Comparison of ENCODE assay signal across 13 cellular contexts in genomic region chr7:95504199-95504598, GRCh38. TPM values are rescaled to one million over a fixed set of nuclear protein-coding genes. Genes with fewer than 3 reads are reported as not detected.
DNase-seq lines count a peak whose midpoint lies in the region; ATAC-seq, FAIRE-seq and TF ChIP-seq lines count a peak whose summit lies in the region.
"Not testable (repeated sequence)": the region's sequence is repeated elsewhere in the genome, so short reads cannot be mapped to it uniquely, and the experiment has no call there.
"Had no signal": no experiment of that assay in that cellular context is flagged by ENCODE, and none has a peak within 500 bp of the region (broad histone marks: within the 10 kb centered on the region; RNA-seq: fewer than 3 reads in every experiment).

No MANE protein-coding gene starts in this region.

- not testable (repeated sequence) for H3K79me2 ChIP-seq in astrocyte (ENCODE audit: insufficient read depth, low read length); H1 (ENCODE audit: control insufficient read depth in 1 of 2, insufficient read depth in 2 of 2, low read length in 2 of 2)

- H3K27me3 Mint-ChIP-seq in astrocyte (ENCODE audit: low read depth, unreplicated experiment); memory B cell: not testable (repeated sequence)

- TF ChIP-seq POLR2A in A549 (IDR thresholded peaks at IDR 0.05; ENCODE audit: low read length); H1 (IDR thresholded peaks at IDR 0.05; ENCODE audit: control extremely low read depth in 1 of 2, low read depth in 2 of 2, low read length in 2 of 2): not testable (repeated sequence)

- not testable (repeated sequence) for H3K9me3 ChIP-seq in A549; KOPT-K1 (ENCODE audit: insufficient read depth, low read length, poor library complexity, severe bottlenecking); astrocyte (ENCODE audit: insufficient read depth, low read depth, low read length); H1 (ENCODE audit: insufficient read depth in 2 of 2, low read depth in 1 of 2, low read length in 1 of 2)

- not testable (repeated sequence) for H3K14ac ChIP-seq in H1 (ENCODE audit: insufficient read length)

- not testable (repeated sequence) for H3K27me3 ChIP-seq in astrocyte (ENCODE audit: insufficient read depth, low read length); H1 (replicated peaks in 1 of 4; ENCODE audit: control insufficient read depth in 3 of 4, extremely low read depth in 1 of 4, insufficient read depth in 3 of 4, low read length in 3 of 4)

- not testable (repeated sequence) for H2BK120ac ChIP-seq in H1 (replicated peaks; ENCODE audit: low read depth, low read length)

- H3K23me2 ChIP-seq in H1 (ENCODE audit: low read depth, low read length) = not testable (repeated sequence)

- not testable (repeated sequence) for DNase-seq in A549 (ENCODE audit: low read depth in 1 of 2, low spot score in 1 of 2); GM18507 (ENCODE audit: extremely low spot score, insufficient read length, low read depth); astrocyte (ENCODE audit: low read depth); H1 (ENCODE audit: low read depth in 1 of 2, low spot score in 2 of 2); memory B cell (ENCODE audit: low spot score in 2 of 2)
- peak; percentile 74 for DNase-seq in NCI-H69 (lab: John Stamatoyannopoulos, UW)
- peak; percentile 36 for DNase-seq in retina

- H2BK5ac ChIP-seq in H1 (ENCODE audit: low read depth, low read length) = not testable (repeated sequence)

- TF ChIP-seq RAD21 in A549 (conservative IDR thresholded peaks at IDR 0.05 in 1 of 2, IDR thresholded peaks at IDR 0.05 in 1 of 2); H1 (IDR thresholded peaks at IDR 0.05 in 1 of 2, conservative IDR thresholded peaks at IDR 0.05 in 1 of 2; ENCODE audit: low read depth in 2 of 2, low read length in 2 of 2): not testable (repeated sequence)

- H3K18ac ChIP-seq in H1 (ENCODE audit: extremely low read depth, low read length) = not testable (repeated sequence)

- not testable (repeated sequence) for H2BK15ac ChIP-seq in H1 (ENCODE audit: low read length)

- TF ChIP-seq CTCF in A549 (IDR thresholded peaks at IDR 0.05); astrocyte (IDR thresholded peaks at IDR 0.05; ENCODE audit: insufficient read depth, low read depth, low read length); H1 (IDR thresholded peaks at IDR 0.05; ENCODE audit: control extremely low read depth in 1 of 3, insufficient read depth in 1 of 3, low read depth in 1 of 3, low read length in 3 of 3): not testable (repeated sequence)

- not testable (repeated sequence) for H2AFZ ChIP-seq in astrocyte (ENCODE audit: low read depth, low read length); H1 (ENCODE audit: low read length)

- not testable (repeated sequence) for H3K23ac ChIP-seq in H1 (ENCODE audit: insufficient read length)

- not testable (repeated sequence) for H3K36me3 ChIP-seq in KOPT-K1 (ENCODE audit: insufficient read depth, low read length); astrocyte (ENCODE audit: insufficient read depth, low read length); H1 (ENCODE audit: control insufficient read depth in 2 of 4, insufficient read depth in 4 of 4, low read length in 3 of 4)

- not testable (repeated sequence) for H3K4me3 ChIP-seq in A549; astrocyte (ENCODE audit: insufficient read depth, low read depth, low read length); H1 (ENCODE audit: extremely low read depth in 1 of 4, insufficient read depth in 2 of 4, low read depth in 3 of 4, low read length in 4 of 4)

- H4K5ac ChIP-seq in H1 (ENCODE audit: insufficient read length, low read depth, low read length) = not testable (repeated sequence)

- H4K8ac ChIP-seq in H1 (ENCODE audit: extremely low read depth, insufficient read depth, low read length) = not testable (repeated sequence)

- H3K79me1 ChIP-seq in H1 (ENCODE audit: low read depth, low read length) = not testable (repeated sequence)

- CTCF ChIA-PET in A549 (lab: Yijun Ruan, JAX) = interaction anchor here (1.6 kb wide), 1 partner anchor 7 kb away, joined by 9 read pairs; no protein-coding TSS in a partner anchor
- CTCF ChIA-PET in H1 (lab: Charles Lee; ENCODE audit: partially characterized antibody) = interaction anchor here (2.0 kb wide), 1 partner anchor 7 kb away, joined by 6 read pairs; no protein-coding TSS in a partner anchor

- not testable (repeated sequence) for ATAC-seq in A549
- ATAC-seq in memory B cell (ENCODE audit: low read depth) = peak; percentile 37

- H3K4ac ChIP-seq in H1 (replicated peaks; ENCODE audit: insufficient read length, low read depth, low read length) = not testable (repeated sequence)

- not testable (repeated sequence) for H3K4me3 Mint-ChIP-seq in astrocyte (ENCODE audit: unreplicated experiment); memory B cell

- FAIRE-seq in A549 (lab: Jason Lieb, UNC) (peak; percentile 81), GM18507 (lab: Jason Lieb, UNC) (peak; percentile 86), astrocyte (lab: Jason Lieb, UNC) (peak; percentile 17), H1 (lab: Jason Lieb, UNC) (peak; percentile 81)

- H2BK12ac ChIP-seq in H1 (ENCODE audit: low read depth, low read length) = not testable (repeated sequence)

- H3K27ac Mint-ChIP-seq in astrocyte (ENCODE audit: unreplicated experiment); memory B cell: not testable (repeated sequence)

- not testable (repeated sequence) for H4K91ac ChIP-seq in H1 (replicated peaks; ENCODE audit: insufficient read length, low read length)

- H3K9ac ChIP-seq in astrocyte (ENCODE audit: low read length); H1 (replicated peaks in 1 of 4; ENCODE audit: extremely low read depth in 1 of 4, low read depth in 3 of 4, low read length in 3 of 4): not testable (repeated sequence)

- not testable (repeated sequence) for H3K36me3 Mint-ChIP-seq in astrocyte (ENCODE audit: low read depth, unreplicated experiment); memory B cell

- peaks cover 49% of the 10 kb centered on the region for H3K4me1 ChIP-seq in A549
- H3K4me1 ChIP-seq in astrocyte (ENCODE audit: insufficient read depth, low read length) = peaks cover 11% of the 10 kb centered on the region
- peaks cover 0 to 15% (median 11%) of the 10 kb centered on the region in 4 experiments; a peak in 3 of 7 replicates for H3K4me1 ChIP-seq in H1 (replicated peaks in 1 of 4; ENCODE audit: control insufficient read depth in 3 of 4, insufficient read depth in 4 of 4, low read length in 3 of 4)

- H2AK5ac ChIP-seq in H1 (ENCODE audit: low read depth, low read length) = not testable (repeated sequence)

- WGBS in A549 (ENCODE audit: missing lambda C conversion rate) = 95% methylated on average over 5 of the region's 5 CpGs
- 89% methylated on average over 5 of the region's 5 CpGs; no CpG with 5 or more reads in 1 of the 2 experiments for WGBS in H1 (ENCODE audit: extremely low coverage in 1 of 2, insufficient coverage in 1 of 2, insufficient read length in 1 of 2, insufficient replicate concordance in 2 of 2, low coverage in 1 of 2, low lambda C conversion rate in 2 of 2, missing lambda C conversion rate in 1 of 2), 2 experiments

- not testable (repeated sequence) for TF ChIP-seq EP300 in A549 (IDR thresholded peaks at IDR 0.05); H1 (IDR thresholded peaks at IDR 0.05; ENCODE audit: borderline replicate concordance in 1 of 2, low read depth in 2 of 2, low read length in 2 of 2)

- not testable (repeated sequence) for H2BK20ac ChIP-seq in H1 (ENCODE audit: low read length)

- H3K9me3 Mint-ChIP-seq in astrocyte (ENCODE audit: unreplicated experiment); memory B cell: not testable (repeated sequence)

- not testable (repeated sequence) for H3K4me2 ChIP-seq in A549; astrocyte (ENCODE audit: low read length)
- peak overlapping the region; percentile 29 to 43; a peak in 2 of 4 replicates for H3K4me2 ChIP-seq in H1 (ENCODE audit: insufficient read depth in 1 of 2, low read depth in 2 of 2, low read length in 2 of 2)

- H3K4me1 Mint-ChIP-seq in astrocyte (ENCODE audit: low read depth, unreplicated experiment) = peaks cover 22% of the 10 kb centered on the region
- not testable (repeated sequence) for H3K4me1 Mint-ChIP-seq in memory B cell

- not testable (repeated sequence) for H4K20me1 ChIP-seq in astrocyte (ENCODE audit: insufficient read depth, low read length); H1 (replicated peaks in 1 of 2; ENCODE audit: control insufficient read depth in 1 of 2, insufficient read depth in 2 of 2, low read length in 2 of 2)

- peak overlapping the region in 1 of 2 experiments; percentile 66; a peak in 3 of 6 replicates for H3K27ac ChIP-seq in A549
- H3K27ac ChIP-seq in KOPT-K1 (ENCODE audit: low read depth, low read length, poor library complexity, severe bottlenecking) = peak overlapping the region; percentile 100
- not testable (repeated sequence) for H3K27ac ChIP-seq in astrocyte (ENCODE audit: low read depth, low read length); H1 (ENCODE audit: low read depth, low read length)

- not testable (repeated sequence) for H3K56ac ChIP-seq in H1 (replicated peaks; ENCODE audit: insufficient read length, low read depth, low read length)

- POLR2A ChIA-PET in A549 (lab: Yijun Ruan, JAX); H1 (lab: Charles Lee; ENCODE audit: partially characterized antibody): not testable (repeated sequence)

RNA-seq across cellular contexts. Expression of gene ASB4, which starts 18.5 kb away (rescaled TPM):
- polyA plus RNA-seq in A549 (2011; rRNA removed) = 3.1 TPM in 2 replicates
- 0.46 and 0.52 TPM in 2 replicates for polyA plus RNA-seq in A549 (2012; cell fraction: cytosol; rRNA removed)
- 0.32 and 0.47 TPM in 2 replicates for polyA plus RNA-seq in A549 (2012; cell fraction: nucleus; rRNA removed)
- polyA plus RNA-seq in A549 (2017; fragmentation: RNase III; extraction: RNeasy Plus Mini Kit Qiagen cat#74134 plus additional on column Dnase treatment) = 0.80 to 1.4 TPM (median 1.00 TPM) in 3 replicates
- polyA minus RNA-seq in A549 (2011; rRNA and poly(A)+ RNA removed) = 2.9 and 4.2 TPM in 2 replicates
- total RNA-seq in astrocyte = not detected in 2 replicates
- not detected in 2 replicates for total RNA-seq in H1 (2021; fragmentation: NEBNext Ultra II Directional; extraction: Animal tissue kit (Norgen Biotek cat#: 25700))
- polyA plus RNA-seq in H1 (2011; rRNA removed) = not detected in 2 replicates
- polyA plus RNA-seq in H1 (2011; cell fraction: cytosol; rRNA removed) = not detected
- polyA plus RNA-seq in H1 (2011; cell fraction: nucleus; rRNA removed) = not detected
- not detected in 4 replicates for polyA plus RNA-seq in H1 (2012, experiment 1 of 2)
- not detected for polyA plus RNA-seq in H1 (2012, experiment 2 of 2)
- not detected for polyA plus RNA-seq in H1 (2013, experiment 1 of 2)
- not detected for polyA plus RNA-seq in H1 (2013, experiment 2 of 2)
- polyA minus RNA-seq in H1 (2011; rRNA and poly(A)+ RNA removed) = not detected in 2 replicates
- polyA minus RNA-seq in H1 (2011; cell fraction: cytosol; rRNA and poly(A)+ RNA removed) = not detected
- polyA minus RNA-seq in H1 (2011; cell fraction: nucleus; rRNA and poly(A)+ RNA removed) = not detected
- total RNA-seq: Caco-2; CD8-positive, alpha-beta memory T cell; H4; HFFc6; HT1080 had no signal
- polyA plus RNA-seq: CD8-positive, alpha-beta memory T cell had no signal
